Comparison of ENCODE assay signal across 7 cellular contexts in genomic region chr1:148014288-148015200, GRCh38.
A peak's percentile ranks its signal among the peaks of the same experiment; 100 is the strongest.
DNase-seq lines count a peak whose midpoint lies in the region; ATAC-seq and TF ChIP-seq lines count a peak whose summit lies in the region.
"Not testable (repeated sequence)": the region's sequence is repeated elsewhere in the genome, so short reads cannot be mapped to it uniquely, and the experiment has no call there.

No MANE protein-coding gene starts in this region.

- intact Hi-C loops in esophagus squamous epithelium (cut with DNase I) = not testable (repeated sequence)

- WGBS in esophagus squamous epithelium, 2 donors = 0% methylated on average over 9 of the region's 58 CpGs; no CpG with 5 or more reads in 1 of the 2 donors

- H3K27me3 Mint-ChIP-seq in activated CD8-positive, alpha-beta T cell treated with anti-CD3 and anti-CD28 coated beads, Interleukin-2, amount 10 ng/mL, durations not matched to agents 7 days and 5 days (ENCODE audit: low read depth) = peaks cover 21% of the 10 kb centered on the region
- H3K27me3 Mint-ChIP-seq in immature natural killer cell (ENCODE audit: low read depth in 3 of 3) (peaks cover 5 to 13% (median 6%) of the 10 kb centered on the region in 3 donors), nephron progenitor cell (ENCODE audit: low read depth, poor library complexity) (peaks cover 45% of the 10 kb centered on the region)

- peak overlapping the region; percentile 36 for H3K4me3 Mint-ChIP-seq in activated CD8-positive, alpha-beta T cell treated with anti-CD3 and anti-CD28 coated beads, Interleukin-2, amount 10 ng/mL, durations not matched to agents 7 days and 5 days
- H3K4me3 Mint-ChIP-seq in immature natural killer cell (peak overlapping the region; percentile 63 to 78 (median 73)), nephron progenitor cell (peak overlapping the region; percentile 77)

- H3K27ac ChIP-seq in HUES6 (ENCODE audit: low read depth, low read length); esophagus squamous epithelium; skin epidermis: not testable (repeated sequence)

- H3K9me3 ChIP-seq in HUES6 (ENCODE audit: control insufficient read depth, insufficient read depth, low read depth, low read length); esophagus squamous epithelium: not testable (repeated sequence)

- H3K4me1 ChIP-seq in HUES6 (ENCODE audit: control insufficient read depth, insufficient read depth, low read length) = peaks cover 20% of the 10 kb centered on the region
- H3K4me1 ChIP-seq in esophagus squamous epithelium = not testable (repeated sequence)

- ATAC-seq in activated CD8-positive, alpha-beta T cell treated with anti-CD3 and anti-CD28 coated beads, Interleukin-2, amount 10 ng/mL, durations not matched to agents 7 days and 5 days = peak; percentile 60

- peaks cover 17% of the 10 kb centered on the region for H3K4me1 Mint-ChIP-seq in activated CD8-positive, alpha-beta T cell treated with anti-CD3 and anti-CD28 coated beads, Interleukin-2, amount 10 ng/mL, durations not matched to agents 7 days and 5 days (ENCODE audit: low read depth)
- H3K4me1 Mint-ChIP-seq in immature natural killer cell (peaks cover 7 to 16% of the 10 kb centered on the region in 2 donors), nephron progenitor cell (peaks cover 26% of the 10 kb centered on the region)

- H3K9ac ChIP-seq in HUES6 (ENCODE audit: low read length) = peak overlapping the region; percentile 19

- H3K36me3 Mint-ChIP-seq in activated CD8-positive, alpha-beta T cell treated with anti-CD3 and anti-CD28 coated beads, Interleukin-2, amount 10 ng/mL, durations not matched to agents 7 days and 5 days (ENCODE audit: low read depth); immature natural killer cell; nephron progenitor cell (ENCODE audit: low read depth): not testable (repeated sequence)

- POLR2A ChIA-PET in activated CD8-positive, alpha-beta T cell treated with anti-CD3 and anti-CD28 coated beads, Interleukin-2, amount 10 ng/mL, durations not matched to agents 7 days and 5 days (lab: Charles Lee) = not testable (repeated sequence)

- DNase-seq in activated CD8-positive, alpha-beta T cell treated with anti-CD3 and anti-CD28 coated beads, Interleukin-2, amount 10 ng/mL, durations not matched to agents 7 days and 5 days; astrocyte of the cerebellum (ENCODE audit: low read depth); esophagus squamous epithelium (lab: John Stamatoyannopoulos, UW): not testable (repeated sequence)
- DNase-seq in immature natural killer cell = peak; percentile 13 to 33 (median 25)
- peak; percentile 28 for DNase-seq in nephron progenitor cell

- H3K4me3 ChIP-seq in HUES6 (ENCODE audit: low read depth, low read length) (peak overlapping the region; percentile 64), astrocyte of the cerebellum (ENCODE audit: low read depth, low read length) (peak overlapping the region; percentile 12), esophagus squamous epithelium (peak overlapping the region in 3 of 4 donors; percentile 36 to 55 (median 37)), skin epidermis (peak overlapping the region in 4 of 7 experiments; percentile 6 to 37 (median 12))

- CTCF ChIA-PET in activated CD8-positive, alpha-beta T cell treated with anti-CD3 and anti-CD28 coated beads, Interleukin-2, amount 10 ng/mL, durations not matched to agents 7 days and 5 days (lab: Charles Lee) = not testable (repeated sequence)

- not testable (repeated sequence) for H3K36me3 ChIP-seq in HUES6 (ENCODE audit: control insufficient read depth, insufficient read depth, low read length); esophagus squamous epithelium

- peaks cover 25% of the 10 kb centered on the region for H3K27me3 ChIP-seq in HUES6 (ENCODE audit: control insufficient read depth, insufficient read depth, low read length)
- H3K27me3 ChIP-seq in esophagus squamous epithelium = peaks cover 0 to 42% (median 0%) of the 10 kb centered on the region in 4 donors

- TF ChIP-seq POLR2A in esophagus squamous epithelium (IDR thresholded peaks at IDR 0.05) = not testable (repeated sequence)

- not testable (repeated sequence) for TF ChIP-seq CTCF in astrocyte of the cerebellum (IDR thresholded peaks at IDR 0.05; ENCODE audit: low read depth, low read length, missing control alignments); esophagus squamous epithelium (IDR thresholded peaks at IDR 0.05); nephron progenitor cell (IDR thresholded peaks at IDR 0.05)

- not testable (repeated sequence) for H3K9me3 Mint-ChIP-seq in activated CD8-positive, alpha-beta T cell treated with anti-CD3 and anti-CD28 coated beads, Interleukin-2, amount 10 ng/mL, durations not matched to agents 7 days and 5 days (ENCODE audit: insufficient read depth); immature natural killer cell; nephron progenitor cell

- not testable (repeated sequence) for H3K27ac Mint-ChIP-seq in activated CD8-positive, alpha-beta T cell treated with anti-CD3 and anti-CD28 coated beads, Interleukin-2, amount 10 ng/mL, durations not matched to agents 7 days and 5 days; immature natural killer cell; nephron progenitor cell

- in situ Hi-C loops in astrocyte of the cerebellum (cut with HindIII; ENCODE audit: low sequenced_read_pairs) = not testable (repeated sequence)

Comparison
In these comparisons a context has a peak if more than half of its experiments do, and no peak if none do; other contexts are left out.
1. H3K4me3 ChIP-seq: peak in every context shown above with its lines; median percentile 64 in HUES6; 37 in esophagus squamous epithelium; 12 in skin epidermis; 12 in astrocyte of the cerebellum.